22 cellular contexts compared by ENCODE assay signal in the genomic region with DNA sequence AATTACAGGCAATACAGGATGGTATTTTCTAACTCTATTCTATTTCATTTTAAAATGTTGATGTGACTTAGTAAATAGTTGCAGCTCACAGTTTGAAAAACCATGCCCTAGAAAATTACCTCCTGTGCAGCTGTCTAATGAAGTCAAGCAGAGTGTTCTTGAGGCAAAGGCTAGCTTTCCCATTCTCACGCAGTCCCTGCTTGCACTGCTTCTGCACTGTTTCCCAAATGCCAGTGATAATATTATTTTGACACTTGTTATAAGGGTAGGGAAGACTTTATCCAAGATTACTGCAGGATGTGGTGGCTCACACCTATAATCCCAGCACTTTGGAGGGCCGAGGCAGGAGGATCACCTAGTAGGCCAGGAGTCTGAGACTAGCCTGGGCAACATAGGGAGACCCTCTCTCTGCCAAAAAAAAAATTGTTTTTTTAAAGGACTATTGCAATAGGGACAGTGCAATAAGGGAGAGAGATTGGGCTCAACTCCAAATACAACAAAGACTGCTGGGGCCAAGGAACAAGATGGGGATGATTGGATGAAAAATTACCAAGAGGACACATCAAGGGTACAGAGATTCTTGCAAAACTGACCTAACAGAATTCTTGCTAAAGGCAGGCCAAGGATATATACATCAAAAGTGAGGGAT.
"Had no signal": no experiment of that assay in that cellular context is flagged by ENCODE, and none has a peak within 500 bp of the region (broad histone marks: within the 10 kb centered on the region; RNA-seq: fewer than 3 reads in every experiment).

No MANE protein-coding gene starts in this region.

- H3K36me3 Mint-ChIP-seq: activated naive CD4-positive, alpha-beta T cell treated with anti-CD3 and anti-CD28 coated beads, Interleukin-2, amount 10 ng/mL, durations not matched to agents 7 days and 5 days; brain had no signal

- DNase-seq: activated CD4-positive, alpha-beta memory T cell treated with anti-CD3 and anti-CD28 coated beads, Interleukin-2, amount 10 ng/mL, durations not matched to agents 7 days and 5 days; activated CD4-positive, alpha-beta T cell treated with anti-CD3 and anti-CD28 coated beads, Interleukin-2, amount 10 ng/mL, durations not matched to agents 24 days and 14 days; activated CD8-positive, alpha-beta memory T cell treated with anti-CD3 and anti-CD28 coated beads, Interleukin-2, amount 10 ng/mL, durations not matched to agents 7 days and 5 days; activated effector memory CD4-positive, alpha-beta T cell treated with anti-CD3 and anti-CD28 coated beads, Interleukin-2, amount 50 U/mL, for 16 hours; activated naive CD4-positive, alpha-beta T cell treated with anti-CD3 and anti-CD28 coated beads, Interleukin-2, amount 10 ng/mL, durations not matched to agents 7 days and 5 days; activated T-cell treated with anti-CD3 and anti-CD28 coated beads for 4 hours; central memory CD4-positive, alpha-beta T cell; endodermal cell; heart right ventricle; islet precursor cell; left cardiac atrium; lower lobe of right lung; mesendoderm; mucosa of descending colon; nucleus accumbens; spleen; stimulated activated CD4-positive, alpha-beta T cell treated with anti-CD3 and anti-CD28 coated beads, Interleukin-4, amount 100 ng/mL, for 4 hours; stimulated activated naive CD8-positive, alpha-beta T cell treated with anti-CD3 and anti-CD28 coated beads, Interleukin-15, Interleukin-2, amounts not matched to agents 100 U/mL and 50 U/mL, for 24 hours; substantia nigra; tibial artery had no signal

- H3K4me1 ChIP-seq: lower lobe of right lung, spleen had no signal

- H3K4me3 Mint-ChIP-seq: activated CD4-positive, alpha-beta memory T cell treated with anti-CD3 and anti-CD28 coated beads, Interleukin-2, amount 10 ng/mL, durations not matched to agents 7 days and 5 days; activated CD4-positive, alpha-beta T cell treated with anti-CD3 and anti-CD28 coated beads, Interleukin-2, amount 10 ng/mL, durations not matched to agents 24 days and 14 days; activated CD8-positive, alpha-beta memory T cell treated with anti-CD3 and anti-CD28 coated beads, Interleukin-2, amount 10 ng/mL, durations not matched to agents 7 days and 5 days; activated naive CD4-positive, alpha-beta T cell treated with anti-CD3 and anti-CD28 coated beads, Interleukin-2, amount 10 ng/mL, durations not matched to agents 7 days and 5 days; brain; endodermal cell had no signal

- H3K4me3 ChIP-seq: coronary artery, heart right ventricle, lower lobe of right lung, mucosa of descending colon, spleen, tibial artery had no signal

- H3K27me3 Mint-ChIP-seq: brain had no signal

- H3K27ac Mint-ChIP-seq: activated CD4-positive, alpha-beta memory T cell treated with anti-CD3 and anti-CD28 coated beads, Interleukin-2, amount 10 ng/mL, durations not matched to agents 7 days and 5 days; activated CD4-positive, alpha-beta T cell treated with anti-CD3 and anti-CD28 coated beads, Interleukin-2, amount 10 ng/mL, durations not matched to agents 24 days and 14 days; activated CD8-positive, alpha-beta memory T cell treated with anti-CD3 and anti-CD28 coated beads, Interleukin-2, amount 10 ng/mL, durations not matched to agents 7 days and 5 days; activated naive CD4-positive, alpha-beta T cell treated with anti-CD3 and anti-CD28 coated beads, Interleukin-2, amount 10 ng/mL, durations not matched to agents 7 days and 5 days; brain; endodermal cell had no signal

- H3K9me3 Mint-ChIP-seq: activated CD4-positive, alpha-beta memory T cell treated with anti-CD3 and anti-CD28 coated beads, Interleukin-2, amount 10 ng/mL, durations not matched to agents 7 days and 5 days; activated CD4-positive, alpha-beta T cell treated with anti-CD3 and anti-CD28 coated beads, Interleukin-2, amount 10 ng/mL, durations not matched to agents 24 days and 14 days; activated naive CD4-positive, alpha-beta T cell treated with anti-CD3 and anti-CD28 coated beads, Interleukin-2, amount 10 ng/mL, durations not matched to agents 7 days and 5 days; endodermal cell had no signal

- H3K36me3 ChIP-seq: heart right ventricle, lower lobe of right lung, spleen, tibial artery had no signal

- H3K27ac ChIP-seq: coronary artery, heart right ventricle, lower lobe of right lung, spleen, tibial artery had no signal

- H3K9me3 ChIP-seq: heart right ventricle, lower lobe of right lung, mucosa of descending colon, spleen, tibial artery had no signal

- ATAC-seq: activated CD8-positive, alpha-beta memory T cell treated with anti-CD3 and anti-CD28 coated beads, Interleukin-2, amount 10 ng/mL, durations not matched to agents 7 days and 5 days; lower lobe of right lung; mucosa of descending colon; stimulated activated naive CD8-positive, alpha-beta T cell treated with anti-CD3 and anti-CD28 coated beads, Interleukin-15, Interleukin-2, amounts not matched to agents 100 U/mL and 50 U/mL, for 24 hours had no signal

- H3K27me3 ChIP-seq: heart right ventricle, spleen, tibial artery had no signal
